In the genomic region with DNA sequence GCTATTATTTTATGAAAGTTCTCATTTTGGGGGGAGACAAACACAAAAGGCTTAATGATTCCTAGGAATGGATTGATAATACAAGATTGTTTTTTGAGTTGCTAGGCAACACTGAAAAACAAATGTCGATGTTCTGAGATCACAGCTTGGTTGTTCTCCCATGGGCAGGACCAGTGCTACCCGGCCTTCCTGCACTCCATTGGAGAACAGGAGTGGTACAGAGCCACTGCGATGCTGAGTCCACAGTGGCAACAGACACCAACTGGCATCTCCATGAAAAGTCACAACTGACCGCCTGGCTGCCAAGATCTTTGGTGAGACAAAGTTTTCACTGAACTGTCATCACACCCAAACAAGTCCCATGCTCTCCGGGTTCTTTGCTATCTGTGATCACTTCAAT, we compare ENCODE assay signal across 13 cellular contexts.
DNase-seq lines count a peak whose midpoint lies in the region; ATAC-seq, FAIRE-seq and TF ChIP-seq lines count a peak whose summit lies in the region.
"Had no signal": no experiment of that assay in that cellular context is flagged by ENCODE, and none has a peak within 500 bp of the region (broad histone marks: within the 10 kb centered on the region; RNA-seq: fewer than 3 reads in every experiment).

No MANE protein-coding gene starts in this region.

- no peaks in the 10 kb centered on the region for H3K27me3 Mint-ChIP-seq in CD8-positive, alpha-beta memory T cell

- no peak overlapping the region for H3K18ac ChIP-seq in H1 (ENCODE audit: extremely low read depth, low read length)

- H2AFZ ChIP-seq in H1 (ENCODE audit: low read length): no peak overlapping the region

- H3K4me1 ChIP-seq in H1 (replicated peaks in 1 of 4; ENCODE audit: control insufficient read depth in 3 of 4, insufficient read depth in 4 of 4, low read length in 3 of 4): no peaks in the 10 kb centered on the region
- H3K4me1 ChIP-seq in left lung: no peaks in the 10 kb centered on the region
- H3K4me1 ChIP-seq in CD8-positive, alpha-beta memory T cell (ENCODE audit: insufficient read depth, low read length): no peaks in the 10 kb centered on the region
- H3K4me1 ChIP-seq: testis had no signal

- H3K36me3 ChIP-seq in H1 (ENCODE audit: control insufficient read depth in 2 of 4, insufficient read depth in 4 of 4, low read length in 3 of 4) (no peaks in the 10 kb centered on the region), left lung (no peaks in the 10 kb centered on the region)
- no peaks in the 10 kb centered on the region for H3K36me3 ChIP-seq in CD8-positive, alpha-beta memory T cell (ENCODE audit: insufficient read depth, low read length)

- H3K36me3 Mint-ChIP-seq in CD8-positive, alpha-beta memory T cell: peaks cover 0 to 5% (median 2%) of the 10 kb centered on the region in 3 donors

- H3K27ac ChIP-seq in H1 (ENCODE audit: low read depth, low read length): no peak overlapping the region
- no peak overlapping the region for H3K27ac ChIP-seq in left lung
- H3K27ac ChIP-seq in CD8-positive, alpha-beta memory T cell (ENCODE audit: low read depth, low read length): no peak overlapping the region
- H3K27ac ChIP-seq: testis had no signal

- H3K79me1 ChIP-seq in H1 (ENCODE audit: low read depth, low read length): no peaks in the 10 kb centered on the region

- no peaks in the 10 kb centered on the region for H3K79me2 ChIP-seq in H1 (ENCODE audit: control insufficient read depth in 1 of 2, insufficient read depth in 2 of 2, low read length in 2 of 2)

- H2BK15ac ChIP-seq in H1 (ENCODE audit: low read length): no peak overlapping the region

- no peak overlapping the region for H3K4ac ChIP-seq in H1 (replicated peaks; ENCODE audit: insufficient read length, low read depth, low read length)

- no peaks in the 10 kb centered on the region for H3K9me3 ChIP-seq in H1 (ENCODE audit: insufficient read depth in 2 of 2, low read depth in 1 of 2, low read length in 1 of 2)
- H3K9me3 ChIP-seq in left lung: no peaks in the 10 kb centered on the region
- H3K9me3 ChIP-seq in CD8-positive, alpha-beta memory T cell (ENCODE audit: low read length): no peaks in the 10 kb centered on the region
- H3K9me3 ChIP-seq: testis had no signal

- H3K4me1 Mint-ChIP-seq in CD8-positive, alpha-beta memory T cell: peaks cover 2 to 22% (median 22%) of the 10 kb centered on the region in 3 donors

- no peak overlapping the region for H2BK5ac ChIP-seq in H1 (ENCODE audit: low read depth, low read length)

- no peak overlapping the region for H3K4me2 ChIP-seq in H1 (ENCODE audit: insufficient read depth in 1 of 2, low read depth in 2 of 2, low read length in 2 of 2)

- no peak overlapping the region for H3K23ac ChIP-seq in H1 (ENCODE audit: insufficient read length)

- no peak overlapping the region for H2BK120ac ChIP-seq in H1 (replicated peaks; ENCODE audit: low read depth, low read length)

- intact Hi-C loops in left lung (cut with DNase I): no loop called here

- H2BK12ac ChIP-seq in H1 (ENCODE audit: low read depth, low read length): no peak overlapping the region

- in situ Hi-C loops in ACHN (cut with HindIII; ENCODE audit: low pct_ligation_motif_present, low pct_unique_long_range_greater_than_20kb, low sequenced_read_pairs): no loop called here
- in situ Hi-C loops in G401 (cut with HindIII; ENCODE audit: low sequenced_read_pairs): no loop called here

- POLR2A ChIA-PET in H1 (lab: Charles Lee; ENCODE audit: partially characterized antibody): no interaction called here
- POLR2A ChIA-PET in CD8-positive, alpha-beta memory T cell (lab: Charles Lee): interaction anchor here (0.5 kb wide), 1 partner anchor 65 kb away, joined by 3 read pairs; no protein-coding TSS in a partner anchor

- no peak overlapping the region for H4K91ac ChIP-seq in H1 (replicated peaks; ENCODE audit: insufficient read length, low read length)

- H3K27me3 ChIP-seq in H1 (replicated peaks in 1 of 4; ENCODE audit: control insufficient read depth in 3 of 4, extremely low read depth in 1 of 4, insufficient read depth in 3 of 4, low read length in 3 of 4): no peaks in the 10 kb centered on the region
- no peaks in the 10 kb centered on the region for H3K27me3 ChIP-seq in left lung
- H3K27me3 ChIP-seq in CD8-positive, alpha-beta memory T cell (ENCODE audit: insufficient read depth, low read length, poor library complexity, severe bottlenecking): no peaks in the 10 kb centered on the region
- H3K27me3 ChIP-seq: testis had no signal

- ATAC-seq in left lung: peak; percentile 73
- no peak for ATAC-seq in GM21717 (IDR thresholded peaks at IDR 0.05; ENCODE audit: unreplicated experiment)

- CTCF ChIA-PET in H1 (lab: Charles Lee; ENCODE audit: partially characterized antibody): interaction anchor here (0.5 to 2.9 kb wide), 2 partner anchors 12 to 202 kb away, joined by 3 to 11 read pairs; no protein-coding TSS in a partner anchor
- CTCF ChIA-PET in CD8-positive, alpha-beta memory T cell (lab: Charles Lee): no interaction called here

- FAIRE-seq in H1 (lab: Jason Lieb, UNC): no peak
- FAIRE-seq: endometrium had no signal

- no peak overlapping the region for H3K4me3 Mint-ChIP-seq in CD8-positive, alpha-beta memory T cell

- H4K8ac ChIP-seq in H1 (ENCODE audit: extremely low read depth, insufficient read depth, low read length): no peak overlapping the region

- no peak overlapping the region for H4K5ac ChIP-seq in H1 (ENCODE audit: insufficient read length, low read depth, low read length)

- TF ChIP-seq CTCF in H1 (IDR thresholded peaks at IDR 0.05; ENCODE audit: control extremely low read depth in 1 of 3, insufficient read depth in 1 of 3, low read depth in 1 of 3, low read length in 3 of 3): no peak
- TF ChIP-seq CTCF in left lung (IDR thresholded peaks at IDR 0.05): no peak

- no peak overlapping the region for H3K56ac ChIP-seq in H1 (replicated peaks; ENCODE audit: insufficient read length, low read depth, low read length)

- no peaks in the 10 kb centered on the region; the same call in 1 of the 2 replicates for H3K23me2 ChIP-seq in H1 (ENCODE audit: low read depth, low read length)

- DNase-seq in ACHN (peak; percentile 71), HT-29 (ENCODE audit: low spot score) (peak; percentile 57), H1 (ENCODE audit: low read depth in 1 of 2, low spot score in 2 of 2) (no peak), left lung (no peak), G401 (ENCODE audit: low spot score) (no peak), H4 (ENCODE audit: low spot score) (no peak)
- DNase-seq in CD8-positive, alpha-beta memory T cell: no peak
- DNase-seq: activated T-cell treated with anti-CD3 and anti-CD28 coated beads for 4 hours; NCI-H2171; stimulated activated CD4-positive, alpha-beta T cell treated with anti-CD3 and anti-CD28 coated beads, Interleukin-2, amount 100 ng/mL, for 24 hours; testis had no signal

- peak overlapping the region in 3 of 8 donors; percentile 3 to 75 (median 53) for H3K27ac Mint-ChIP-seq in CD8-positive, alpha-beta memory T cell

- no peak for TF ChIP-seq EP300 in H1 (IDR thresholded peaks at IDR 0.05; ENCODE audit: borderline replicate concordance in 1 of 2, low read depth in 2 of 2, low read length in 2 of 2)

- no peak for TF ChIP-seq RAD21 in H1 (IDR thresholded peaks at IDR 0.05 in 1 of 2, conservative IDR thresholded peaks at IDR 0.05 in 1 of 2; ENCODE audit: low read depth in 2 of 2, low read length in 2 of 2)

- H3K4me3 ChIP-seq in H1 (ENCODE audit: extremely low read depth in 1 of 4, insufficient read depth in 2 of 4, low read depth in 3 of 4, low read length in 4 of 4): no peak overlapping the region
- H3K4me3 ChIP-seq in left lung: no peak overlapping the region
- no peak overlapping the region for H3K4me3 ChIP-seq in CD8-positive, alpha-beta memory T cell (ENCODE audit: low read length)
- H3K4me3 ChIP-seq: testis had no signal

- H2AK5ac ChIP-seq in H1 (ENCODE audit: low read depth, low read length): 0 out of 2 replicates have a peak overlapping the region, but pooled peaks have one; percentile 86

- TF ChIP-seq POLR2A in H1 (IDR thresholded peaks at IDR 0.05; ENCODE audit: control extremely low read depth in 1 of 2, low read depth in 2 of 2, low read length in 2 of 2): no peak

- H3K9ac ChIP-seq in H1 (replicated peaks in 1 of 4; ENCODE audit: extremely low read depth in 1 of 4, low read depth in 3 of 4, low read length in 3 of 4): no peak overlapping the region

- WGBS in H1 (ENCODE audit: extremely low coverage in 1 of 2, insufficient coverage in 1 of 2, insufficient read length in 1 of 2, insufficient replicate concordance in 2 of 2, low coverage in 1 of 2, low lambda C conversion rate in 2 of 2, missing lambda C conversion rate in 1 of 2), 2 experiments: 94% methylated on average over 5 of the region's 5 CpGs; no CpG with 5 or more reads in 1 of the 2 experiments

- peaks cover 0 to 1% of the 10 kb centered on the region in 2 experiments for H4K20me1 ChIP-seq in H1 (replicated peaks in 1 of 2; ENCODE audit: control insufficient read depth in 1 of 2, insufficient read depth in 2 of 2, low read length in 2 of 2)

- no peaks in the 10 kb centered on the region for H3K9me3 Mint-ChIP-seq in CD8-positive, alpha-beta memory T cell

- H3K14ac ChIP-seq in H1 (ENCODE audit: insufficient read length): no peak overlapping the region

- H2BK20ac ChIP-seq in H1 (ENCODE audit: low read length): no peak overlapping the region

TF ChIP-seq in H1, 55 proteins besides CTCF, POLR2A, EP300 and RAD21 (continues in another document):
- no peak for TF ChIP-seq KDM1A (IDR thresholded peaks at IDR 0.05; ENCODE audit: borderline replicate concordance, low read length)
- no peak for TF ChIP-seq GTF2F1 (IDR thresholded peaks at IDR 0.05; ENCODE audit: borderline replicate concordance, low read depth, low read length)
- no peak for TF ChIP-seq SIX5 (IDR thresholded peaks at IDR 0.05; ENCODE audit: low read depth, low read length)
- no peak for TF ChIP-seq JUN (IDR thresholded peaks at IDR 0.05; ENCODE audit: low read depth, low read length)
- no peak for TF ChIP-seq CBX8 (IDR thresholded peaks at IDR 0.05; ENCODE audit: borderline replicate concordance, low read depth, low read length)
- TF ChIP-seq HDAC6 (IDR thresholded peaks at IDR 0.05; ENCODE audit: low read depth, low read length): no peak
- TF ChIP-seq BACH1 (IDR thresholded peaks at IDR 0.05; ENCODE audit: low read length): no peak
- no peak for TF ChIP-seq SAP30 (IDR thresholded peaks at IDR 0.05; ENCODE audit: insufficient read depth, insufficient replicate concordance, low read length)
- TF ChIP-seq MAFK (IDR thresholded peaks at IDR 0.05; ENCODE audit: low read depth, low read length): no peak
- TF ChIP-seq TEAD4 (IDR thresholded peaks at IDR 0.05; ENCODE audit: low read depth, low read length): no peak
- TF ChIP-seq ASH2L (IDR thresholded peaks at IDR 0.05; ENCODE audit: low read length): no peak
- TF ChIP-seq E2F6 (IDR thresholded peaks at IDR 0.05): no peak
- TF ChIP-seq EGR1 (IDR thresholded peaks at IDR 0.05; ENCODE audit: borderline replicate concordance, low read depth, low read length): no peak

Comparison
In these comparisons a context has a peak if more than half of its experiments do, and no peak if none do; other contexts are left out.
1. DNase-seq: peak in ACHN (single experiment) and HT-29 (single experiment); none in H1 (0 of 2), left lung (0 of 2), CD8-positive, alpha-beta memory T cell (0 of 5), G401 (single experiment) and H4 (single experiment).